Comparison of ENCODE assay signal across 1 cellular context in genomic region chr12:57549203-57549908, GRCh38.
TF ChIP-seq lines count a peak whose summit lies in the region.

No MANE protein-coding gene starts in this region.

TF ChIP-seq in WTC11, 78 proteins besides CTCF, POLR2A, EP300 and RAD21 (continued from another document):
- TF ChIP-seq ZNF532 (CRISPR knock-in tag; IDR thresholded peaks at IDR 0.05; ENCODE audit: borderline replicate concordance) (no peak), ZNF512 (CRISPR knock-in tag; IDR thresholded peaks at IDR 0.05; ENCODE audit: borderline replicate concordance) (no peak), OVOL2 (CRISPR knock-in tag; IDR thresholded peaks at IDR 0.05; ENCODE audit: borderline replicate concordance) (no peak), MXD4 (CRISPR knock-in tag; IDR thresholded peaks at IDR 0.05; ENCODE audit: borderline replicate concordance) (no peak), GABPB1 (CRISPR knock-in tag; IDR thresholded peaks at IDR 0.05) (no peak), JAZF1 (CRISPR knock-in tag; IDR thresholded peaks at IDR 0.05) (no peak), TP53 (CRISPR knock-in tag; IDR thresholded peaks at IDR 0.05) (no peak), ZNF232 (CRISPR knock-in tag; IDR thresholded peaks at IDR 0.05) (no peak), CREM (CRISPR knock-in tag; IDR thresholded peaks at IDR 0.05) (no peak), KAT7 (CRISPR knock-in tag; IDR thresholded peaks at IDR 0.05; ENCODE audit: borderline replicate concordance) (no peak), HMGA2 (CRISPR knock-in tag; IDR thresholded peaks at IDR 0.05) (no peak)
- TF ChIP-seq, protein P1, sequence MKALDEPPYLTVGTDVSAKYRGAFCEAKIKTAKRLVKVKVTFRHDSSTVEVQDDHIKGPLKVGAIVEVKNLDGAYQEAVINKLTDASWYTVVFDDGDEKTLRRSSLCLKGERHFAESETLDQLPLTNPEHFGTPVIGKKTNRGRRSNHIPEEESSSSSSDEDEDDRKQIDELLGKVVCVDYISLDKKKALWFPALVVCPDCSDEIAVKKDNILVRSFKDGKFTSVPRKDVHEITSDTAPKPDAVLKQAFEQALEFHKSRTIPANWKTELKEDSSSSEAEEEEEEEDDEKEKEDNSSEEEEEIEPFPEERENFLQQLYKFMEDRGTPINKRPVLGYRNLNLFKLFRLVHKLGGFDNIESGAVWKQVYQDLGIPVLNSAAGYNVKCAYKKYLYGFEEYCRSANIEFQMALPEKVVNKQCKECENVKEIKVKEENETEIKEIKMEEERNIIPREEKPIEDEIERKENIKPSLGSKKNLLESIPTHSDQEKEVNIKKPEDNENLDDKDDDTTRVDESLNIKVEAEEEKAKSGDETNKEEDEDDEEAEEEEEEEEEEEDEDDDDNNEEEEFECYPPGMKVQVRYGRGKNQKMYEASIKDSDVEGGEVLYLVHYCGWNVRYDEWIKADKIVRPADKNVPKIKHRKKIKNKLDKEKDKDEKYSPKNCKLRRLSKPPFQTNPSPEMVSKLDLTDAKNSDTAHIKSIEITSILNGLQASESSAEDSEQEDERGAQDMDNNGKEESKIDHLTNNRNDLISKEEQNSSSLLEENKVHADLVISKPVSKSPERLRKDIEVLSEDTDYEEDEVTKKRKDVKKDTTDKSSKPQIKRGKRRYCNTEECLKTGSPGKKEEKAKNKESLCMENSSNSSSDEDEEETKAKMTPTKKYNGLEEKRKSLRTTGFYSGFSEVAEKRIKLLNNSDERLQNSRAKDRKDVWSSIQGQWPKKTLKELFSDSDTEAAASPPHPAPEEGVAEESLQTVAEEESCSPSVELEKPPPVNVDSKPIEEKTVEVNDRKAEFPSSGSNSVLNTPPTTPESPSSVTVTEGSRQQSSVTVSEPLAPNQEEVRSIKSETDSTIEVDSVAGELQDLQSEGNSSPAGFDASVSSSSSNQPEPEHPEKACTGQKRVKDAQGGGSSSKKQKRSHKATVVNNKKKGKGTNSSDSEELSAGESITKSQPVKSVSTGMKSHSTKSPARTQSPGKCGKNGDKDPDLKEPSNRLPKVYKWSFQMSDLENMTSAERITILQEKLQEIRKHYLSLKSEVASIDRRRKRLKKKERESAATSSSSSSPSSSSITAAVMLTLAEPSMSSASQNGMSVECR (CRISPR knock-in tag; IDR thresholded peaks at IDR 0.05; ENCODE audit: borderline replicate concordance): no peak
- TF ChIP-seq, protein P2, sequence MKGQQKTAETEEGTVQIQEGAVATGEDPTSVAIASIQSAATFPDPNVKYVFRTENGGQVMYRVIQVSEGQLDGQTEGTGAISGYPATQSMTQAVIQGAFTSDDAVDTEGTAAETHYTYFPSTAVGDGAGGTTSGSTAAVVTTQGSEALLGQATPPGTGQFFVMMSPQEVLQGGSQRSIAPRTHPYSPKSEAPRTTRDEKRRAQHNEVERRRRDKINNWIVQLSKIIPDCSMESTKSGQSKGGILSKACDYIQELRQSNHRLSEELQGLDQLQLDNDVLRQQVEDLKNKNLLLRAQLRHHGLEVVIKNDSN (CRISPR knock-in tag; IDR thresholded peaks at IDR 0.05): no peak
- TF ChIP-seq, protein P3, sequence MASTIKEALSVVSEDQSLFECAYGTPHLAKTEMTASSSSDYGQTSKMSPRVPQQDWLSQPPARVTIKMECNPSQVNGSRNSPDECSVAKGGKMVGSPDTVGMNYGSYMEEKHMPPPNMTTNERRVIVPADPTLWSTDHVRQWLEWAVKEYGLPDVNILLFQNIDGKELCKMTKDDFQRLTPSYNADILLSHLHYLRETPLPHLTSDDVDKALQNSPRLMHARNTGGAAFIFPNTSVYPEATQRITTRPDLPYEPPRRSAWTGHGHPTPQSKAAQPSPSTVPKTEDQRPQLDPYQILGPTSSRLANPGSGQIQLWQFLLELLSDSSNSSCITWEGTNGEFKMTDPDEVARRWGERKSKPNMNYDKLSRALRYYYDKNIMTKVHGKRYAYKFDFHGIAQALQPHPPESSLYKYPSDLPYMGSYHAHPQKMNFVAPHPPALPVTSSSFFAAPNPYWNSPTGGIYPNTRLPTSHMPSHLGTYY (CRISPR knock-in tag; IDR thresholded peaks at IDR 0.05): no peak
